In genomic region chr11:95231126-95231880, GRCh38 we compare ENCODE assay signal across 8 cellular contexts.
DNase-seq lines count a peak whose midpoint lies in the region; ATAC-seq and TF ChIP-seq lines count a peak whose summit lies in the region.

A gene with protein sequence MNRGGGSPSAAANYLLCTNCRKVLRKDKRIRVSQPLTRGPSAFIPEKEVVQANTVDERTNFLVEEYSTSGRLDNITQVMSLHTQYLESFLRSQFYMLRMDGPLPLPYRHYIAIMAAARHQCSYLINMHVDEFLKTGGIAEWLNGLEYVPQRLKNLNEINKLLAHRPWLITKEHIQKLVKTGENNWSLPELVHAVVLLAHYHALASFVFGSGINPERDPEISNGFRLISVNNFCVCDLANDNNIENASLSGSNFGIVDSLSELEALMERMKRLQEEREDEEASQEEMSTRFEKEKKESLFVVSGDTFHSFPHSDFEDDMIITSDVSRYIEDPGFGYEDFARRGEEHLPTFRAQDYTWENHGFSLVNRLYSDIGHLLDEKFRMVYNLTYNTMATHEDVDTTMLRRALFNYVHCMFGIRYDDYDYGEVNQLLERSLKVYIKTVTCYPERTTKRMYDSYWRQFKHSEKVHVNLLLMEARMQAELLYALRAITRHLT (minus strand): TSS chr11:95231202. CDS start chr11:95230860, 342 bp downstream.

- DNase-seq in DMS 273 (lab: John Stamatoyannopoulos, UW; ENCODE audit: unreplicated experiment) (peak; percentile 98), HuH-7.5 (ENCODE audit: low spot score) (peak; percentile 59), OCI-M2 (lab: John Stamatoyannopoulos, UW; ENCODE audit: unreplicated experiment) (peak; percentile 84), activated T-cell treated with anti-CD3 and anti-CD28 coated beads for 24 hours (ENCODE audit: low read depth) (peak; percentile 97), epithelial cell of esophagus (ENCODE audit: low read depth) (peak; percentile 100), middle frontal gyrus (ENCODE audit: extremely low spot score, low spot score) (peak; percentile 100)
- DNase-seq in stimulated activated CD8-positive, alpha-beta memory T cell treated with anti-CD3 and anti-CD28 coated beads, Interleukin-2, amount 100 ng/mL, for 1 hour (ENCODE audit: low read depth in 2 of 2), result peak; percentile 95 to 97

- H3K4me3 ChIP-seq in epithelial cell of esophagus (ENCODE audit: low read length), result peak within 1 kb of the TSS; percentile 86

- TF ChIP-seq CTCF in epithelial cell of esophagus (IDR thresholded peaks at IDR 0.05; ENCODE audit: insufficient read depth, low read depth, low read length, missing control alignments), result peak; percentile 29

- ATAC-seq in GM21528 (IDR thresholded peaks at IDR 0.05; ENCODE audit: low FRiP score, unreplicated experiment), result peak; percentile 95

Comparison
In these comparisons a context has a peak if more than half of its experiments do, and no peak if none do; other contexts are left out.
1. Peak in every context shown above with its lines: DNase-seq, ATAC-seq and H3K4me3 ChIP-seq.